In the genomic region with DNA sequence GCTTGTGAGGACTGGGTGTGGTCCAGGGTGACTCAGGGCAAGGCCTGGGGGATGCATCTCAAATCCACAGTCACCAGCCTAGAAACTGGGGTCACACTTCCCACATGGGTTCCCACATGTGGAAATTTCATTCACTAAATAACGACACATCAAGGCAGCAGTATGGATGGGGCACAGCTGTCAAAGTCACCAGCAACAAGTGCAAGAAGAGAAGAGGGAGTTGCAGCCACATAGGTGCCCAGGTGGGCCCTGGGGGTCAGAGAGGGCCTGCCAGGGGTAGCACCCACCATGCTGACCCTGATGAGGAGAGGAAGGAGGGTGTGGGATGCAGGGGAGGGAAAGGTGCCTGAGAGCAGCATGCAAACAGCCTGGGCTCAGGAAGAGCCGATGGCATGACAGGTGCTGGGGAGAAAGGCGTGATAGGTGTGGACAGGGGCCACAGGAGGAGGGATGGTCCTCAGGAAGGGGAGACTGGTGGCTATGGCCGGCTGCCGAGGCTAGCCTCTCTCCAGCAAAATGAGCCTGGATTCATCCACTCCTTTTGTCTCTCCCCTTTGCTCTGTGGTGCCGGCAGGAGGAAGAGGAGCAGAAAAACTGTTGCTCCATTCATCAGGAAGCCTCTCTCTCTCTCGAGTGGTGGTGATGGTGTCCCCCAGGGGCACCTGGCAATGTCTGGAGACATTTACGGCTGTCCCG, we compare ENCODE assay signal across 20 cellular contexts. TPM values are rescaled to one million over a fixed set of nuclear protein-coding genes. Genes with fewer than 3 reads are reported as not detected.
A peak's percentile ranks its signal among the peaks of the same experiment; 100 is the strongest.
DNase-seq lines count a peak whose midpoint lies in the region; ATAC-seq and TF ChIP-seq lines count a peak whose summit lies in the region.
"Had no signal": no experiment of that assay in that cellular context is flagged by ENCODE, and none has a peak within 500 bp of the region (broad histone marks: within the 10 kb centered on the region; RNA-seq: fewer than 3 reads in every experiment).

No MANE protein-coding gene starts in this region.

- no peaks in the 10 kb centered on the region for H3K36me3 ChIP-seq in CD8-positive, alpha-beta memory T cell (ENCODE audit: insufficient read depth, low read length)
- no peaks in the 10 kb centered on the region for H3K36me3 ChIP-seq in upper lobe of right lung
- H3K36me3 ChIP-seq: BE2C, gastroesophageal sphincter, spleen, tibial nerve had no signal

- no peak for TF ChIP-seq CTCF in natural killer cell (IDR thresholded peaks at IDR 0.05)
- TF ChIP-seq CTCF in upper lobe of right lung (IDR thresholded peaks at IDR 0.05): no peak

- intact Hi-C loops in natural killer cell (cut with micrococcal nuclease) (no loop called here), upper lobe of right lung (cut with DNase I) (no loop called here), Right ventricle myocardium inferior (cut with DNase I) (no loop called here)

- no peak for ATAC-seq in activated naive CD8-positive, alpha-beta T cell treated with anti-CD3 and anti-CD28 coated beads, Interleukin-2, amount 10 ng/mL, durations not matched to agents 7 days and 5 days (ENCODE audit: low read depth)
- no peak for ATAC-seq in natural killer cell
- no peak for ATAC-seq in upper lobe of right lung
- no peak for ATAC-seq in Right ventricle myocardium inferior
- ATAC-seq: gastroesophageal sphincter had no signal

- no peaks in the 10 kb centered on the region for H3K9me3 ChIP-seq in CD8-positive, alpha-beta memory T cell (ENCODE audit: low read length)
- no peaks in the 10 kb centered on the region for H3K9me3 ChIP-seq in upper lobe of right lung
- H3K9me3 ChIP-seq: BE2C, gastroesophageal sphincter, spleen, tibial nerve had no signal

- H3K27ac Mint-ChIP-seq in T-helper 1 cell treated with Interleukin-12 subunit alpha and Interleukin-12 subunit beta and Interleukin-4 antibody, amounts not matched to agents 30 μg/mL and 1 μg/mL, for 36 hours: no peak overlapping the region
- H3K27ac Mint-ChIP-seq in CD8-positive, alpha-beta memory T cell: peak overlapping the region in 3 of 8 donors; percentile 43 to 56 (median 44)
- H3K27ac Mint-ChIP-seq in activated naive CD8-positive, alpha-beta T cell treated with anti-CD3 and anti-CD28 coated beads, Interleukin-2, amount 10 ng/mL, durations not matched to agents 7 days and 5 days: peak overlapping the region; percentile 28
- no peak overlapping the region for H3K27ac Mint-ChIP-seq in natural killer cell

- no peak overlapping the region for H3K27ac ChIP-seq in CD8-positive, alpha-beta memory T cell (ENCODE audit: low read depth, low read length)
- H3K27ac ChIP-seq in upper lobe of right lung: no peak overlapping the region
- H3K27ac ChIP-seq: 22Rv1, coronary artery, epithelial cell of prostate, GM23248, tibial nerve had no signal

- POLR2A ChIA-PET in CD8-positive, alpha-beta memory T cell (lab: Charles Lee): no interaction called here
- POLR2A ChIA-PET in activated naive CD8-positive, alpha-beta T cell treated with anti-CD3 and anti-CD28 coated beads, Interleukin-2, amount 10 ng/mL, durations not matched to agents 7 days and 5 days (lab: Charles Lee): no interaction called here

- H3K4me3 Mint-ChIP-seq in T-helper 1 cell treated with Interleukin-12 subunit alpha and Interleukin-12 subunit beta and Interleukin-4 antibody, amounts not matched to agents 30 μg/mL and 1 μg/mL, for 36 hours: peak overlapping the region; percentile 69
- H3K4me3 Mint-ChIP-seq in CD8-positive, alpha-beta memory T cell: peak overlapping the region; percentile 73 to 83 (median 80)
- peak overlapping the region; percentile 66 for H3K4me3 Mint-ChIP-seq in activated naive CD8-positive, alpha-beta T cell treated with anti-CD3 and anti-CD28 coated beads, Interleukin-2, amount 10 ng/mL, durations not matched to agents 7 days and 5 days
- peak overlapping the region; percentile 79 for H3K4me3 Mint-ChIP-seq in natural killer cell

- CTCF ChIA-PET in CD8-positive, alpha-beta memory T cell (lab: Charles Lee): no interaction called here

- no peaks in the 10 kb centered on the region for H3K9me3 Mint-ChIP-seq in T-helper 1 cell treated with Interleukin-12 subunit alpha and Interleukin-12 subunit beta and Interleukin-4 antibody, amounts not matched to agents 30 μg/mL and 1 μg/mL, for 36 hours
- no peaks in the 10 kb centered on the region for H3K9me3 Mint-ChIP-seq in CD8-positive, alpha-beta memory T cell
- no peaks in the 10 kb centered on the region for H3K9me3 Mint-ChIP-seq in activated naive CD8-positive, alpha-beta T cell treated with anti-CD3 and anti-CD28 coated beads, Interleukin-2, amount 10 ng/mL, durations not matched to agents 7 days and 5 days
- H3K9me3 Mint-ChIP-seq in natural killer cell: no peaks in the 10 kb centered on the region

- no peaks in the 10 kb centered on the region for H3K36me3 Mint-ChIP-seq in T-helper 1 cell treated with Interleukin-12 subunit alpha and Interleukin-12 subunit beta and Interleukin-4 antibody, amounts not matched to agents 30 μg/mL and 1 μg/mL, for 36 hours (ENCODE audit: low read depth)
- no peaks in the 10 kb centered on the region for H3K36me3 Mint-ChIP-seq in CD8-positive, alpha-beta memory T cell
- no peaks in the 10 kb centered on the region for H3K36me3 Mint-ChIP-seq in activated naive CD8-positive, alpha-beta T cell treated with anti-CD3 and anti-CD28 coated beads, Interleukin-2, amount 10 ng/mL, durations not matched to agents 7 days and 5 days
- no peaks in the 10 kb centered on the region for H3K36me3 Mint-ChIP-seq in natural killer cell

- no peaks in the 10 kb centered on the region for H3K27me3 ChIP-seq in CD8-positive, alpha-beta memory T cell (ENCODE audit: insufficient read depth, low read length, poor library complexity, severe bottlenecking)
- H3K27me3 ChIP-seq in upper lobe of right lung: peaks cover 3% of the 10 kb centered on the region
- H3K27me3 ChIP-seq: BE2C had no signal

- H3K4me1 Mint-ChIP-seq in T-helper 1 cell treated with Interleukin-12 subunit alpha and Interleukin-12 subunit beta and Interleukin-4 antibody, amounts not matched to agents 30 μg/mL and 1 μg/mL, for 36 hours (ENCODE audit: low read depth): peaks cover 3% of the 10 kb centered on the region
- H3K4me1 Mint-ChIP-seq in CD8-positive, alpha-beta memory T cell: peaks cover 0 to 9% (median 6%) of the 10 kb centered on the region in 3 donors
- no peaks in the 10 kb centered on the region for H3K4me1 Mint-ChIP-seq in activated naive CD8-positive, alpha-beta T cell treated with anti-CD3 and anti-CD28 coated beads, Interleukin-2, amount 10 ng/mL, durations not matched to agents 7 days and 5 days
- peaks cover 0 to 7% of the 10 kb centered on the region in 2 donors for H3K4me1 Mint-ChIP-seq in natural killer cell

- H3K4me1 ChIP-seq in CD8-positive, alpha-beta memory T cell (ENCODE audit: insufficient read depth, low read length): peaks cover 6% of the 10 kb centered on the region
- no peaks in the 10 kb centered on the region for H3K4me1 ChIP-seq in upper lobe of right lung
- H3K4me1 ChIP-seq: BE2C had no signal

- H3K4me3 ChIP-seq in CD8-positive, alpha-beta memory T cell (ENCODE audit: low read length): no peak overlapping the region
- H3K4me3 ChIP-seq in upper lobe of right lung: no peak overlapping the region
- H3K4me3 ChIP-seq: coronary artery, gastroesophageal sphincter, GM23248, spleen, tibial nerve had no signal

- H3K27me3 Mint-ChIP-seq in T-helper 1 cell treated with Interleukin-12 subunit alpha and Interleukin-12 subunit beta and Interleukin-4 antibody, amounts not matched to agents 30 μg/mL and 1 μg/mL, for 36 hours (ENCODE audit: low read depth): peaks cover 28% of the 10 kb centered on the region
- peaks cover 0 to 2% of the 10 kb centered on the region in 2 donors for H3K27me3 Mint-ChIP-seq in CD8-positive, alpha-beta memory T cell
- peaks cover 18% of the 10 kb centered on the region for H3K27me3 Mint-ChIP-seq in activated naive CD8-positive, alpha-beta T cell treated with anti-CD3 and anti-CD28 coated beads, Interleukin-2, amount 10 ng/mL, durations not matched to agents 7 days and 5 days
- peaks cover 0 to 11% of the 10 kb centered on the region in 2 donors for H3K27me3 Mint-ChIP-seq in natural killer cell (ENCODE audit: low read depth in 2 of 2)

- no peak for DNase-seq in T-helper 1 cell
- no peak for DNase-seq in CD8-positive, alpha-beta memory T cell
- no peak for DNase-seq in activated naive CD8-positive, alpha-beta T cell treated with anti-CD3 and anti-CD28 coated beads, Interleukin-2, amount 10 ng/mL, durations not matched to agents 7 days and 5 days
- DNase-seq in natural killer cell: no peak
- DNase-seq in upper lobe of right lung: no peak
- no peak for DNase-seq in ureter (ENCODE audit: low spot score)
- no peak for DNase-seq in Right ventricle myocardium inferior (ENCODE audit: missing footprints)
- DNase-seq: aorta, BE2C, GM23248, left ventricle myocardium superior, NCI-H187 treated with DMSO at 0.1 percent for 48 hours, NCI-H446 had no signal

RNA-seq across cellular contexts. Expression of a gene that starts 22.3 kb away (rescaled TPM):
- total RNA-seq in CD8-positive, alpha-beta memory T cell: 10 to 100 TPM; 46.8 to 48.4 TPM
- 150 TPM for polyA plus RNA-seq in CD8-positive, alpha-beta memory T cell
- 10 to 100 TPM; 39.7 to 45.7 TPM for total RNA-seq in activated naive CD8-positive, alpha-beta T cell treated with anti-CD3 and anti-CD28 coated beads, Interleukin-2, amount 10 ng/mL, durations not matched to agents 7 days and 5 days
- total RNA-seq in natural killer cell (10 to 100 TPM; 20.3 to 34.3 (median 33.0) TPM), upper lobe of right lung (35.8 TPM), ureter (31.4 TPM), Right ventricle myocardium inferior (44.2 TPM)

RNA-seq across cellular contexts. Expression of a gene that starts 29.4 kb away (rescaled TPM):
- 1 to 10 TPM; 1.8 to 2.7 TPM for total RNA-seq in CD8-positive, alpha-beta memory T cell
- polyA plus RNA-seq in CD8-positive, alpha-beta memory T cell: 6.0 TPM
- 1 to 10 TPM; 5.7 to 6.1 TPM for total RNA-seq in activated naive CD8-positive, alpha-beta T cell treated with anti-CD3 and anti-CD28 coated beads, Interleukin-2, amount 10 ng/mL, durations not matched to agents 7 days and 5 days
- 1 to 10 TPM; 1.2 to 2.9 (median 1.6) TPM for total RNA-seq in natural killer cell
- 9.8 TPM for total RNA-seq in upper lobe of right lung
- 1.3 TPM for total RNA-seq in ureter
- 1.2 TPM for total RNA-seq in Right ventricle myocardium inferior
- total RNA-seq: GM23248 had no signal
